16 cellular contexts compared by ENCODE assay signal in the genomic region with DNA sequence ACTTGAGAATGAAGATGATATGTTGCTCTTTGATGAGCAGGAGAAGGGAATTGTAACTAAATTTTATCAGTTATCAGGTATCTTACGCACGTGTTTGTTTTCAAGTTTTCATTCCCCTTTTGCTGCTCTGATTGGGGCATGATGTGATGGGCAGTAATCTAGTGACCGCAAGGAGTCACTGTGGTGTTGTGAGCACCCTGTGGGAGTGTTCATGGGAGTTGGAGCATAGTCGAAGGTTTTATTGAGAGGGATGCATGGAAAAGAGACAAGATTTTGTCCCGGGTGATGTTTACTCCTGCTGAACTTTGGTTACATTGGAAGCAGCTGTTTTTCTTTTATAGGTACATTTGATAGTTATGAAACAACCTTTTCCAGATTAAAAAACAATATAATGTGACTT. TPM values are rescaled to one million over a fixed set of nuclear protein-coding genes. Genes with fewer than 3 reads are reported as not detected.
DNase-seq lines count a peak whose midpoint lies in the region; ATAC-seq, FAIRE-seq and TF ChIP-seq lines count a peak whose summit lies in the region.
"Had no signal": no experiment of that assay in that cellular context is flagged by ENCODE, and none has a peak within 500 bp of the region (broad histone marks: within the 10 kb centered on the region; RNA-seq: fewer than 3 reads in every experiment).

No MANE protein-coding gene starts in this region.

- FAIRE-seq in keratinocyte (lab: Jason Lieb, UNC): no peak
- FAIRE-seq: GM12891, small intestine had no signal

- H2AFZ ChIP-seq in keratinocyte (ENCODE audit: control insufficient read depth, low read length): no peak overlapping the region

- no peak overlapping the region for H3K9ac ChIP-seq in keratinocyte (ENCODE audit: control insufficient read depth, extremely low read depth, insufficient read depth, low read length)

- dilution Hi-C loops in keratinocyte (cut with MboI; ENCODE audit: extremely low pct_ligation_motif_present, low sequenced_read_pairs): no loop called here

- H3K9me3 ChIP-seq in keratinocyte (ENCODE audit: control insufficient read depth, low read depth, low read length): no peaks in the 10 kb centered on the region
- H3K9me3 ChIP-seq: HAP-1, tibial nerve had no signal

- H3K4me3 ChIP-seq in astrocyte of the cerebellum (ENCODE audit: low read depth, low read length): no peak overlapping the region
- H3K4me3 ChIP-seq in keratinocyte (ENCODE audit: control insufficient read depth in 2 of 3, extremely low read depth in 1 of 3, insufficient read depth in 2 of 3, low read depth in 1 of 3, low read length in 3 of 3): no peak overlapping the region
- H3K4me3 ChIP-seq: HAP-1, tibial nerve had no signal

- H3K4me2 ChIP-seq in keratinocyte (ENCODE audit: control insufficient read depth, extremely low read depth, insufficient read depth, low read depth, low read length): peak overlapping the region; percentile 42

- H3K4me1 Mint-ChIP-seq in activated T-cell treated with anti-CD3 and anti-CD28 coated beads, Interleukin-2, amount 50 U/mL, for 4 hours (ENCODE audit: low read depth): peaks cover 31% of the 10 kb centered on the region

- in situ Hi-C loops in astrocyte of the cerebellum (cut with HindIII; ENCODE audit: low sequenced_read_pairs): no loop called here

- H3K4me1 ChIP-seq in keratinocyte (ENCODE audit: control insufficient read depth, extremely low read depth, insufficient read depth, low read length): peaks cover 19% of the 10 kb centered on the region

- no peaks in the 10 kb centered on the region for H4K20me1 ChIP-seq in keratinocyte (ENCODE audit: control insufficient read depth, extremely low read depth, insufficient read depth, low read length)

- peaks cover 3% of the 10 kb centered on the region for H3K79me2 ChIP-seq in keratinocyte (ENCODE audit: control insufficient read depth, insufficient read depth, low read length)

- peak overlapping the region; percentile 7 for H3K4me3 Mint-ChIP-seq in activated T-cell treated with anti-CD3 and anti-CD28 coated beads, Interleukin-2, amount 50 U/mL, for 4 hours

- H3K9me1 ChIP-seq in keratinocyte (ENCODE audit: control insufficient read depth, extremely low read depth, insufficient read depth, low read length): no peaks in the 10 kb centered on the region

- ATAC-seq in activated T-cell treated with anti-CD3 and anti-CD28 coated beads, Interleukin-2, amount 50 U/mL, for 4 hours: no peak

- H3K27me3 ChIP-seq in keratinocyte (ENCODE audit: control insufficient read depth, extremely low read depth, insufficient read depth, low read length): no peaks in the 10 kb centered on the region

- H3K36me3 ChIP-seq in keratinocyte (ENCODE audit: control insufficient read depth in 2 of 2, extremely low read depth in 1 of 2, insufficient read depth in 2 of 2, low read length in 2 of 2): peaks cover 4 to 19% of the 10 kb centered on the region in 2 experiments

- H3K27ac ChIP-seq in keratinocyte (ENCODE audit: control insufficient read depth, insufficient read depth, low read length) (no peak overlapping the region), substantia nigra (ENCODE audit: low read depth, low read length, poor library complexity, severe bottlenecking) (peak overlapping the region; percentile 11)
- H3K27ac ChIP-seq: tibial nerve had no signal

- H3K9me3 Mint-ChIP-seq in activated T-cell treated with anti-CD3 and anti-CD28 coated beads, Interleukin-2, amount 50 U/mL, for 4 hours: no peaks in the 10 kb centered on the region
- H3K9me3 Mint-ChIP-seq: naive B cell had no signal

- no peaks in the 10 kb centered on the region for H3K27me3 Mint-ChIP-seq in activated T-cell treated with anti-CD3 and anti-CD28 coated beads, Interleukin-2, amount 50 U/mL, for 4 hours (ENCODE audit: low read depth)

- TF ChIP-seq CTCF in astrocyte of the cerebellum (IDR thresholded peaks at IDR 0.05; ENCODE audit: low read depth, low read length, missing control alignments): peak; percentile 7
- peak; percentile 44 to 65 (median 53) for TF ChIP-seq CTCF in keratinocyte (optimal IDR thresholded peaks at IDR 0.05 in 1 of 3, IDR thresholded peaks at IDR 0.05 in 1 of 3, conservative IDR thresholded peaks at IDR 0.05 in 1 of 3; ENCODE audit: extremely low read depth in 1 of 3, insufficient read depth in 2 of 3, low read length in 3 of 3)

- peaks cover 28% of the 10 kb centered on the region for H3K36me3 Mint-ChIP-seq in activated T-cell treated with anti-CD3 and anti-CD28 coated beads, Interleukin-2, amount 50 U/mL, for 4 hours (ENCODE audit: insufficient read depth)

- DNase-seq in activated T-cell treated with anti-CD3 and anti-CD28 coated beads, Interleukin-2, amount 50 U/mL, for 4 hours: no peak
- DNase-seq in activated T-cell treated with anti-CD3 and anti-CD28 coated beads, Interleukin-2, amount 50 U/mL, for 1 hour: no peak
- DNase-seq in astrocyte of the cerebellum (ENCODE audit: low read depth) (no peak), keratinocyte (ENCODE audit: low read depth, low spot score) (no peak), substantia nigra (lab: John Stamatoyannopoulos, UW) (peak in 4 of 49 donors; percentile 8 to 48 (median 23)), NCI-H2171 (lab: John Stamatoyannopoulos, UW) (no peak), SK-N-DZ (ENCODE audit: low spot score) (no peak), NCI-H446 (lab: John Stamatoyannopoulos, UW) (no peak)
- DNase-seq: 8988T, aorta, DMS79, naive B cell, small intestine had no signal

RNA-seq across cellular contexts. Expression of a gene that starts 2.1 kb away (rescaled TPM):
- total RNA-seq in activated T-cell treated with anti-CD3 and anti-CD28 coated beads, Interleukin-2, amount 50 U/mL, for 4 hours: 10 to 100 TPM; 15.6 to 18.1 (median 16.7) TPM
- polyA plus RNA-seq in keratinocyte: 9.7 to 17.2 TPM (median 16.6 TPM) in 3 replicates
- polyA plus RNA-seq in keratinocyte (2011; ENCODE audit: low read depth): 7.9 TPM
- 6.9 and 12.3 TPM in 2 replicates for polyA plus RNA-seq in keratinocyte (2011; cell fraction: cytosol; rRNA removed)
- 30.7 and 33.9 TPM in 2 replicates for polyA plus RNA-seq in keratinocyte (2011; cell fraction: nucleus; rRNA removed)
- 8.4 and 10.9 TPM in 2 replicates for polyA plus RNA-seq in keratinocyte (2012; ENCODE audit: low replicate concordance)
- polyA minus RNA-seq in keratinocyte: 9.2 to 12.9 TPM (median 9.8 TPM) in 3 replicates
- polyA minus RNA-seq in keratinocyte (2011; cell fraction: cytosol; rRNA and poly(A)+ RNA removed): 10.7 TPM
- polyA minus RNA-seq in keratinocyte (2011; cell fraction: nucleus; rRNA and poly(A)+ RNA removed): 9.7 and 21.3 TPM in 2 replicates
- polyA plus RNA-seq in SK-N-DZ (2014; cell fraction: cytosol; rRNA removed): 24.8 and 31.7 TPM in 2 replicates
- 58.8 and 60.1 TPM in 2 replicates for polyA plus RNA-seq in SK-N-DZ (2014; cell fraction: nucleus; rRNA removed)
